ENCODE assay signal across 19 cellular contexts in the genomic region with DNA sequence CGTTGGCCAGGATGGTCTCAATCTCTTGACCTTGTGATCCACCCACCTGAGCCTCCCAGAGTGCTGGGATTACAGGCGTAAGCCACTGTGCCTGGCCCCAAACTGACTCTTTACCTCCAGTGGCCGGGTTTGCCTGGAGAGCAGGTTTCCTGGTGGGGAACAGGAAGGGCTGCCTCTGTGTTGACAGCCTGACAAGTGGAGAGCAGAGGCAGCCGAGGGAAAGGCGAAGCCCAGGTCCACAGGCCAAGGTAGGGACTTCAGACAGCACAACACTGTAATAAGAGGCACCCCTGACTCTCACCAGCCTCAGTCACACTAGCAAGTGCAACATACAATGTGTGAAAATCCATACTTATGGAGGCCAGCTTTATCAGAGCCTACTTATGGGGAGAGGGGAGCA. TPM values are rescaled to one million over a fixed set of nuclear protein-coding genes. Genes with fewer than 3 reads are reported as not detected.
A peak's percentile ranks its signal among the peaks of the same experiment; 100 is the strongest.
DNase-seq lines count a peak whose midpoint lies in the region; ATAC-seq and TF ChIP-seq lines count a peak whose summit lies in the region.
"Had no signal": no experiment of that assay in that cellular context is flagged by ENCODE, and none has a peak within 500 bp of the region (broad histone marks: within the 10 kb centered on the region; RNA-seq: fewer than 3 reads in every experiment).

No MANE protein-coding gene starts in this region.

- H3K23ac ChIP-seq in neuronal stem cell (ENCODE audit: low read depth, low read length, poor library complexity): no peak overlapping the region

- H2AK5ac ChIP-seq in neuronal stem cell (ENCODE audit: low read depth, low read length): peak overlapping the region; percentile 15

- peaks cover 24% of the 10 kb centered on the region for H3K27me3 Mint-ChIP-seq in activated naive CD8-positive, alpha-beta T cell treated with anti-CD3 and anti-CD28 coated beads, Interleukin-2, amount 50 U/mL, for 24 hours
- H3K27me3 Mint-ChIP-seq in activated naive CD8-positive, alpha-beta T cell treated with anti-CD3 and anti-CD28 coated beads for 36 hours: peaks cover 19% of the 10 kb centered on the region
- H3K27me3 Mint-ChIP-seq in activated CD4-positive, alpha-beta T cell treated with anti-CD3 and anti-CD28 coated beads, Interleukin-2, amount 10 ng/mL, durations not matched to agents 24 days and 14 days: no peaks in the 10 kb centered on the region

- H3K4me2 ChIP-seq in neuronal stem cell (ENCODE audit: insufficient read depth, low read length, poor library complexity, severe bottlenecking): no peak overlapping the region
- H3K4me2 ChIP-seq: A549; BLaER1 treated with 17β-estradiol and CSF1 and Interleukin-3, amounts not matched to agents 10 nM and 100 nM had no signal

- peak; percentile 28 for ATAC-seq in activated naive CD8-positive, alpha-beta T cell treated with anti-CD3 and anti-CD28 coated beads, Interleukin-2, amount 50 U/mL, for 24 hours
- no peak for ATAC-seq in left ventricle myocardium superior
- ATAC-seq: A549; CD8-positive, alpha-beta T cell had no signal

- H3K79me1 ChIP-seq in neuronal stem cell (ENCODE audit: low read depth, low read length): no peaks in the 10 kb centered on the region

- H3K9me3 Mint-ChIP-seq in activated naive CD8-positive, alpha-beta T cell treated with anti-CD3 and anti-CD28 coated beads, Interleukin-2, amount 50 U/mL, for 24 hours: no peaks in the 10 kb centered on the region
- H3K9me3 Mint-ChIP-seq in activated naive CD8-positive, alpha-beta T cell treated with anti-CD3 and anti-CD28 coated beads for 36 hours: no peaks in the 10 kb centered on the region
- H3K9me3 Mint-ChIP-seq in activated CD4-positive, alpha-beta T cell treated with anti-CD3 and anti-CD28 coated beads, Interleukin-2, amount 10 ng/mL, durations not matched to agents 24 days and 14 days: no peaks in the 10 kb centered on the region
- H3K9me3 Mint-ChIP-seq: CD4-positive, alpha-beta T cell; CD8-positive, alpha-beta T cell had no signal

- H3K18ac ChIP-seq in neuronal stem cell (ENCODE audit: low read length): peak overlapping the region; percentile 40

- H2BK15ac ChIP-seq in neuronal stem cell (ENCODE audit: low read length): peak overlapping the region; percentile 38

- no peaks in the 10 kb centered on the region for H3K9me3 ChIP-seq in esophagus muscularis mucosa
- no peaks in the 10 kb centered on the region for H3K9me3 ChIP-seq in neuronal stem cell (replicated peaks in 1 of 2; ENCODE audit: control insufficient read depth in 2 of 2, insufficient read depth in 1 of 2, low read depth in 1 of 2, low read length in 2 of 2)
- H3K9me3 ChIP-seq: A549; BLaER1 treated with 17β-estradiol and CSF1 and Interleukin-3, amounts not matched to agents 10 nM and 100 nM; Caco-2 had no signal

- H2BK120ac ChIP-seq in neuronal stem cell (ENCODE audit: low read depth, low read length): no peak overlapping the region

- TF ChIP-seq POLR2A in esophagus muscularis mucosa (IDR thresholded peaks at IDR 0.05; ENCODE audit: low read depth): no peak

- intact Hi-C loops in cardiac septum (cut with DNase I): no loop called here
- intact Hi-C loops in left ventricle myocardium superior (cut with micrococcal nuclease): no loop called here
- intact Hi-C loops in esophagus muscularis mucosa (cut with DNase I): no loop called here
- intact Hi-C loops in activated CD4-positive, alpha-beta T cell treated with anti-CD3 and anti-CD28 coated beads, Interleukin-2, amount 10 ng/mL, durations not matched to agents 24 days and 14 days (cut with micrococcal nuclease): no loop called here

- H4K8ac ChIP-seq in neuronal stem cell (ENCODE audit: low read depth, low read length): no peak overlapping the region

- no peak overlapping the region for H3K4me3 Mint-ChIP-seq in activated naive CD8-positive, alpha-beta T cell treated with anti-CD3 and anti-CD28 coated beads, Interleukin-2, amount 50 U/mL, for 24 hours
- H3K4me3 Mint-ChIP-seq in activated naive CD8-positive, alpha-beta T cell treated with anti-CD3 and anti-CD28 coated beads for 36 hours: no peak overlapping the region
- no peak overlapping the region for H3K4me3 Mint-ChIP-seq in activated CD4-positive, alpha-beta T cell treated with anti-CD3 and anti-CD28 coated beads, Interleukin-2, amount 10 ng/mL, durations not matched to agents 24 days and 14 days
- H3K4me3 Mint-ChIP-seq: B cell; CD4-positive, alpha-beta T cell; CD8-positive, alpha-beta T cell had no signal

- no peak overlapping the region for H2BK5ac ChIP-seq in neuronal stem cell (ENCODE audit: low read length)

- no peaks in the 10 kb centered on the region for H3K4me1 ChIP-seq in esophagus muscularis mucosa
- peaks cover 2 to 6% of the 10 kb centered on the region in 2 donors for H3K4me1 ChIP-seq in neuronal stem cell (ENCODE audit: control insufficient read depth in 2 of 2, insufficient read depth in 1 of 2, low read depth in 1 of 2, low read length in 2 of 2)
- H3K4me1 ChIP-seq: A549, Caco-2 had no signal

- no peak for DNase-seq in activated naive CD8-positive, alpha-beta T cell treated with anti-CD3 and anti-CD28 coated beads, Interleukin-2, amount 50 U/mL, for 24 hours
- no peak for DNase-seq in activated naive CD8-positive, alpha-beta T cell treated with anti-CD3 and anti-CD28 coated beads for 36 hours
- DNase-seq in cardiac septum (ENCODE audit: low spot score) (peak; percentile 54), left ventricle myocardium superior (no peak), esophagus muscularis mucosa (ENCODE audit: extremely low spot score) (peak; percentile 62), neuronal stem cell (ENCODE audit: low spot score) (no peak)
- DNase-seq in activated CD4-positive, alpha-beta T cell treated with anti-CD3 and anti-CD28 coated beads, Interleukin-2, amount 10 ng/mL, durations not matched to agents 24 days and 14 days: no peak
- DNase-seq: AML-193; Caco-2; Calu3; CD4-positive, alpha-beta T cell; CD8-positive, alpha-beta T cell; DMS79 treated with DMSO at 0.1 percent for 48 hours; GF-D8 had no signal

- no peak overlapping the region for H3K27ac Mint-ChIP-seq in activated naive CD8-positive, alpha-beta T cell treated with anti-CD3 and anti-CD28 coated beads, Interleukin-2, amount 50 U/mL, for 24 hours
- no peak overlapping the region for H3K27ac Mint-ChIP-seq in activated naive CD8-positive, alpha-beta T cell treated with anti-CD3 and anti-CD28 coated beads for 36 hours
- H3K27ac Mint-ChIP-seq in activated CD4-positive, alpha-beta T cell treated with anti-CD3 and anti-CD28 coated beads, Interleukin-2, amount 10 ng/mL, durations not matched to agents 24 days and 14 days: no peak overlapping the region
- H3K27ac Mint-ChIP-seq: B cell; CD4-positive, alpha-beta T cell; CD8-positive, alpha-beta T cell had no signal

- TF ChIP-seq EP300 in esophagus muscularis mucosa (IDR thresholded peaks at IDR 0.05): no peak

- H3K9ac ChIP-seq in neuronal stem cell (ENCODE audit: low read depth, low read length, poor library complexity): peak overlapping the region; percentile 7
- H3K9ac ChIP-seq: BLaER1 treated with 17β-estradiol and CSF1 and Interleukin-3, amounts not matched to agents 10 nM and 100 nM had no signal

- H2BK12ac ChIP-seq in neuronal stem cell (ENCODE audit: low read length): no peak overlapping the region

- H3K36me3 ChIP-seq in esophagus muscularis mucosa (no peaks in the 10 kb centered on the region), neuronal stem cell (replicated peaks in 1 of 2; ENCODE audit: control insufficient read depth in 2 of 2, insufficient read depth in 2 of 2, low read length in 2 of 2) (no peaks in the 10 kb centered on the region)
- H3K36me3 ChIP-seq: BLaER1 treated with 17β-estradiol and CSF1 and Interleukin-3, amounts not matched to agents 10 nM and 100 nM had no signal

- no peak overlapping the region for H2AFZ ChIP-seq in neuronal stem cell (ENCODE audit: low read length)

- no peaks in the 10 kb centered on the region for H3K27me3 ChIP-seq in esophagus muscularis mucosa
- no peaks in the 10 kb centered on the region for H3K27me3 ChIP-seq in neuronal stem cell (ENCODE audit: control insufficient read depth in 3 of 3, insufficient read depth in 3 of 3, low read depth in 1 of 3, low read length in 3 of 3)
- H3K27me3 ChIP-seq: BLaER1 treated with 17β-estradiol and CSF1 and Interleukin-3, amounts not matched to agents 10 nM and 100 nM had no signal

- no peak overlapping the region for H4K91ac ChIP-seq in neuronal stem cell (ENCODE audit: low read depth, low read length, poor library complexity)

- no peak for TF ChIP-seq CTCF in esophagus muscularis mucosa (IDR thresholded peaks at IDR 0.05)

- H3K4ac ChIP-seq in neuronal stem cell (ENCODE audit: low read length): no peak overlapping the region

- H3K14ac ChIP-seq in neuronal stem cell (ENCODE audit: low read length): no peak overlapping the region

- no peaks in the 10 kb centered on the region for H3K4me1 Mint-ChIP-seq in activated naive CD8-positive, alpha-beta T cell treated with anti-CD3 and anti-CD28 coated beads, Interleukin-2, amount 50 U/mL, for 24 hours
- no peaks in the 10 kb centered on the region for H3K4me1 Mint-ChIP-seq in activated naive CD8-positive, alpha-beta T cell treated with anti-CD3 and anti-CD28 coated beads for 36 hours
- no peaks in the 10 kb centered on the region for H3K4me1 Mint-ChIP-seq in activated CD4-positive, alpha-beta T cell treated with anti-CD3 and anti-CD28 coated beads, Interleukin-2, amount 10 ng/mL, durations not matched to agents 24 days and 14 days
- H3K4me1 Mint-ChIP-seq: B cell had no signal

- WGBS in esophagus muscularis mucosa: 100% methylated on average over 1 of the region's 5 CpGs
- no CpG with 5 or more reads among the region's 5 CpGs for WGBS in neuronal stem cell (ENCODE audit: extremely low coverage in 2 of 2, insufficient read length in 2 of 2, insufficient replicate concordance in 1 of 2), 2 donors

- H3K4me3 ChIP-seq in esophagus muscularis mucosa (no peak overlapping the region), neuronal stem cell (ENCODE audit: low read length in 2 of 2) (no peak overlapping the region)
- H3K4me3 ChIP-seq: A549; BLaER1 treated with 17β-estradiol and CSF1 and Interleukin-3, amounts not matched to agents 10 nM and 100 nM had no signal

- H3K27ac ChIP-seq in esophagus muscularis mucosa (replicated peaks in 1 of 4) (no peak overlapping the region), neuronal stem cell (replicated peaks; ENCODE audit: low read length) (no peak overlapping the region)
- H3K27ac ChIP-seq: 22Rv1; A549; BLaER1 treated with 17β-estradiol and CSF1 and Interleukin-3, amounts not matched to agents 10 nM and 100 nM; C4-2B had no signal

- H3K36me3 Mint-ChIP-seq in activated naive CD8-positive, alpha-beta T cell treated with anti-CD3 and anti-CD28 coated beads, Interleukin-2, amount 50 U/mL, for 24 hours (ENCODE audit: low read depth): no peaks in the 10 kb centered on the region
- H3K36me3 Mint-ChIP-seq in activated naive CD8-positive, alpha-beta T cell treated with anti-CD3 and anti-CD28 coated beads for 36 hours: no peaks in the 10 kb centered on the region
- no peaks in the 10 kb centered on the region for H3K36me3 Mint-ChIP-seq in activated CD4-positive, alpha-beta T cell treated with anti-CD3 and anti-CD28 coated beads, Interleukin-2, amount 10 ng/mL, durations not matched to agents 24 days and 14 days (ENCODE audit: low read depth)
- H3K36me3 Mint-ChIP-seq: CD8-positive, alpha-beta T cell had no signal

RNA-seq across cellular contexts. Expression of gene SH3BP4, which starts 16.5 kb away (rescaled TPM):
- total RNA-seq in activated naive CD8-positive, alpha-beta T cell treated with anti-CD3 and anti-CD28 coated beads for 36 hours: under 1 TPM; 0.18 to 0.33 TPM
- total RNA-seq in cardiac septum: 9.1 TPM
- total RNA-seq in left ventricle myocardium superior: 8.3 TPM
- total RNA-seq in esophagus muscularis mucosa: 10 to 100 TPM; 25.3 to 63.1 (median 48.4) TPM
- 29.1 TPM for polyA plus RNA-seq in neuronal stem cell (2013, experiment 1 of 2)
- 29.4 TPM for polyA plus RNA-seq in neuronal stem cell (2013, experiment 2 of 2)
- total RNA-seq in activated CD4-positive, alpha-beta T cell treated with anti-CD3 and anti-CD28 coated beads, Interleukin-2, amount 10 ng/mL, durations not matched to agents 24 days and 14 days: 0.07 and 0.28 TPM in 2 replicates

Comparison
In these comparisons a context has a peak if more than half of its experiments do, and no peak if none do; other contexts are left out.
1. DNase-seq: peak in cardiac septum (single experiment) and esophagus muscularis mucosa (single experiment); none in activated naive CD8-positive, alpha-beta T cell treated with anti-CD3 and anti-CD28 coated beads, Interleukin-2, amount 50 U/mL, for 24 hours (single experiment), activated naive CD8-positive, alpha-beta T cell treated with anti-CD3 and anti-CD28 coated beads for 36 hours (single experiment), left ventricle myocardium superior (single experiment), neuronal stem cell (single experiment) and activated CD4-positive, alpha-beta T cell treated with anti-CD3 and anti-CD28 coated beads, Interleukin-2, amount 10 ng/mL, durations not matched to agents 24 days and 14 days (single experiment).